In genomic region chrX:51494409-51494808, GRCh38 we compare ENCODE assay signal across 1 cellular context.
TF ChIP-seq lines count a peak whose summit lies in the region.

No MANE protein-coding gene starts in this region.

TF ChIP-seq in GM23338, 12 proteins besides CTCF, POLR2A, EP300 and RAD21 (continued from another document):
- TF ChIP-seq REST (IDR thresholded peaks at IDR 0.05; ENCODE audit: unreplicated experiment) = no peak
- no peak for TF ChIP-seq EZH2phosphoT487 (IDR thresholded peaks at IDR 0.05; ENCODE audit: unreplicated experiment)
- no peak for TF ChIP-seq ZNF331 (CRISPR knock-in tag; IDR thresholded peaks at IDR 0.05; ENCODE audit: low read depth)
- TF ChIP-seq POLR2AphosphoS5 (IDR thresholded peaks at IDR 0.05; ENCODE audit: low read depth) = no peak
- TF ChIP-seq ETS1 (IDR thresholded peaks at IDR 0.05) = no peak
- no peak for TF ChIP-seq NANOG (IDR thresholded peaks at IDR 0.05; ENCODE audit: borderline replicate concordance)
